ENCODE assay signal across 1 cellular context in genomic region chr17:56755310-56755709, GRCh38.
TF ChIP-seq lines count a peak whose summit lies in the region.

No MANE protein-coding gene starts in this region.

TF ChIP-seq in H1, 55 proteins besides CTCF, POLR2A, EP300 and RAD21:
- no peak for TF ChIP-seq CHD7 (IDR thresholded peaks at IDR 0.05; ENCODE audit: insufficient replicate concordance, low read length)
- TF ChIP-seq CHD2 (IDR thresholded peaks at IDR 0.05; ENCODE audit: low read length) = no peak
- no peak for TF ChIP-seq SP4 (IDR thresholded peaks at IDR 0.05; ENCODE audit: low read length)
- no peak for TF ChIP-seq SIX5 (IDR thresholded peaks at IDR 0.05; ENCODE audit: low read depth, low read length)
- TF ChIP-seq BRCA1 (IDR thresholded peaks at IDR 0.05; ENCODE audit: low read depth, low read length) = no peak
- no peak for TF ChIP-seq CHD1 (IDR thresholded peaks at IDR 0.05; ENCODE audit: low read depth, low read length)
- TF ChIP-seq E2F6 (IDR thresholded peaks at IDR 0.05) = no peak
- TF ChIP-seq CREB1 (IDR thresholded peaks at IDR 0.05) = no peak
- TF ChIP-seq EGR1 (IDR thresholded peaks at IDR 0.05; ENCODE audit: borderline replicate concordance, low read depth, low read length) = no peak
- TF ChIP-seq KDM4A (IDR thresholded peaks at IDR 0.05; ENCODE audit: low read depth, low read length, severe bottlenecking) = no peak
- TF ChIP-seq NRF1 (IDR thresholded peaks at IDR 0.05; ENCODE audit: low read depth, low read length) = no peak
- TF ChIP-seq GTF2F1 (IDR thresholded peaks at IDR 0.05; ENCODE audit: borderline replicate concordance, low read depth, low read length) = no peak
- no peak for TF ChIP-seq RBBP5 (IDR thresholded peaks at IDR 0.05; ENCODE audit: borderline replicate concordance, low read depth, low read length)
- no peak for TF ChIP-seq YY1 (IDR thresholded peaks at IDR 0.05; ENCODE audit: low read depth, low read length)
- no peak for TF ChIP-seq TBP (IDR thresholded peaks at IDR 0.05; ENCODE audit: low read depth, low read length)
